19 cellular contexts compared by ENCODE assay signal in the genomic region with DNA sequence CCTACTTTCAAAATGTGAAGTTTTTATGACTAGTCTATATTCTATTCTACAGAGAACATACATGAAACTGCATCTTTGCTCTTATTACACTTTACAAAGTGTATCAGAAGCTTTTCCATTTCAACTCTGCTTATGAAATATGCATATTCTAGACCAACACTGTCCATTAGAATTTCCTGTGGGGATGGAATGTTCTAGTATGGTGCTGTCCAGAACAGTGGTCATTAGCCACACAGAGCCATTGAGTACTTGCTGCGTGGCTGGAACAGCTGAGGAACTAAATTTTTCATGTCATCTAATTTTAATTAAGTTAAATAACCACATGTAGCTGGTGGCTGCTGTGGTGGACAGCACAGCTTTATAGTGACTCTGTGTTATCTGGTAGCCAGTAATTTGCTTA.
"Had no signal": no experiment of that assay in that cellular context is flagged by ENCODE, and none has a peak within 500 bp of the region (broad histone marks: within the 10 kb centered on the region; RNA-seq: fewer than 3 reads in every experiment).

No MANE protein-coding gene starts in this region.

- H3K27ac ChIP-seq: parathyroid adenoma, psoas muscle, spleen, suprapubic skin, tibial nerve, uterus had no signal

- DNase-seq: kidney glomerular epithelial cell; left cardiac atrium; midbrain; mucosa of descending colon; naive thymus-derived CD8-positive, alpha-beta T cell; nucleus accumbens; psoas muscle; small intestine; spleen; stimulated activated CD4-positive, alpha-beta T cell treated with anti-CD3 and anti-CD28 coated beads, Interleukin-4, amount 100 ng/mL, for 24 hours; stimulated activated naive CD4-positive, alpha-beta T cell; uterus had no signal

- H3K79me2 ChIP-seq: parathyroid adenoma had no signal

- H3K9ac ChIP-seq: parathyroid adenoma had no signal

- H3K36me3 ChIP-seq: spleen, suprapubic skin, tibial nerve, uterus had no signal

- H3K9me3 ChIP-seq: mucosa of descending colon, psoas muscle, spleen, suprapubic skin, tibial nerve, uterus had no signal

- ATAC-seq: left cardiac atrium; left lobe of liver; mucosa of descending colon; naive thymus-derived CD8-positive, alpha-beta T cell; psoas muscle; sciatic nerve; stimulated activated effector memory CD8-positive, alpha-beta T cell treated with anti-CD3 and anti-CD28 coated beads, Interleukin-12 subunit alpha, Interleukin-12 subunit beta, amount 100 ng/mL, for 72 hours had no signal

- H3K4me3 ChIP-seq: lung, mucosa of descending colon, psoas muscle, spleen, suprapubic skin, tibial nerve, uterus had no signal

- H3K4me1 ChIP-seq: parathyroid adenoma, suprapubic skin, tibial nerve, uterus had no signal

- H3K27me3 ChIP-seq: tibial nerve, uterus had no signal

- H2AFZ ChIP-seq: parathyroid adenoma had no signal
